ENCODE assay signal across 8 cellular contexts in the genomic region with DNA sequence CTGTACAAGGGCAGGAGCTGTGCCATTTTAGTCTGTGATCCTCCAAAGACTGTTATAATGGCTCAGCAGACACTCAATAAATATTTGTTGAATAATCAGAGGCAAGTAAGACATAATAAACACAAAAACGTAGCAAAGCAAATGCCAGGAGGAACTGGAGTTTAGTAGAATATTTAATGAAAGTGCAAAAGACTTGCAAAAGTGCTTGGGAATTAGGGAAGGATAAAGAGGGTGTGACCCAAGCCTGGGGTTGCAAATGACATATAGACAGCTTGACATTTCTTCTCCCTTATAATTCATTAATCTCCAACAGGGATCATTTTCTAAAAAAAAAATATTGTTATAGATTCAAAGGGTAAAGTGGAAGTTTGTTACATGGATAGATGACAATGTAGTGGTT.
"Had no signal": no experiment of that assay in that cellular context is flagged by ENCODE, and none has a peak within 500 bp of the region (broad histone marks: within the 10 kb centered on the region; RNA-seq: fewer than 3 reads in every experiment).

No MANE protein-coding gene starts in this region.

- H3K4me3 ChIP-seq: K562 had no signal

- H3K4me1 Mint-ChIP-seq: IgD-negative memory B cell had no signal

- DNase-seq: IMR-90, KBM-7, KG1 had no signal

- H3K36me3 Mint-ChIP-seq: IgD-negative memory B cell had no signal

- H3K27ac ChIP-seq: HL-60, KMS-11 had no signal

- H3K4me3 Mint-ChIP-seq: IgD-negative memory B cell had no signal

- ATAC-seq: HepG2, K562 had no signal

- H3K27ac Mint-ChIP-seq: IgD-negative memory B cell had no signal
